Comparison of ENCODE assay signal across 30 cellular contexts in genomic region chr2:100948965-100949364, GRCh38.
"Had no signal": no experiment of that assay in that cellular context is flagged by ENCODE, and none has a peak within 500 bp of the region (broad histone marks: within the 10 kb centered on the region; RNA-seq: fewer than 3 reads in every experiment).

No MANE protein-coding gene starts in this region.

- H3K4me1 ChIP-seq: gastrocnemius medialis, prostate gland, right atrium auricular region, suprapubic skin, tibial artery had no signal

- H3K4me2 ChIP-seq: smooth muscle cell had no signal

- H3K27ac ChIP-seq: epithelial cell of prostate, esophagus squamous epithelium, gastrocnemius medialis, pancreas, prostate gland, right atrium auricular region, suprapubic skin, tibial artery had no signal

- H3K36me3 ChIP-seq: pancreas, prostate gland had no signal

- DNase-seq: activated CD4-positive, alpha-beta T cell treated with anti-CD3 and anti-CD28 coated beads for 36 hours; activated CD4-positive, alpha-beta T cell treated with anti-CD3 and anti-CD28 coated beads, Interleukin-2, amount 50 U/mL, for 4 hours; activated CD4-positive, CD25-positive, alpha-beta regulatory T cell; activated naive CD4-positive, alpha-beta T cell; activated T-cell treated with anti-CD3 and anti-CD28 coated beads for 4 hours; activated T-cell treated with anti-CD3 and anti-CD28 coated beads, Interleukin-2, amount 50 U/mL, for 72 hours; anterior cingulate cortex; dermis blood vessel endothelial cell; effector CD4-positive, alpha-beta T cell; esophagus squamous epithelium; gastrocnemius medialis; glutamatergic neuron; left cardiac atrium; mammary epithelial cell; midbrain; naive thymus-derived CD4-positive, alpha-beta T cell; pancreas; stimulated activated CD4-positive, alpha-beta T cell treated with anti-CD3 and anti-CD28 coated beads, Interleukin-1b, Interleukin-23, amount 100 ng/mL, for 48 hours; stimulated activated CD4-positive, alpha-beta T cell treated with anti-CD3 and anti-CD28 coated beads, Interleukin-4, amount 100 ng/mL, for 4 hours; stimulated activated CD8-positive, alpha-beta memory T cell treated with anti-CD3 and anti-CD28 coated beads, Interleukin-4, amount 100 ng/mL, for 48 hours; T-cell; tibial artery had no signal

- H3K27me3 ChIP-seq: esophagus squamous epithelium, gastrocnemius medialis, pancreas, right atrium auricular region, suprapubic skin, tibial artery had no signal

- FAIRE-seq: bronchial epithelial cell, colon, islet of Langerhans, pancreas had no signal

- H3K9me3 ChIP-seq: esophagus squamous epithelium, gastrocnemius medialis, pancreas, prostate gland, right atrium auricular region, suprapubic skin, tibial artery had no signal

- H3K4me3 ChIP-seq: esophagus squamous epithelium, gastrocnemius medialis, pancreas, prostate gland, right atrium auricular region, smooth muscle cell, suprapubic skin, tibial artery had no signal
